ENCODE assay signal across 28 cellular contexts in the genomic region with DNA sequence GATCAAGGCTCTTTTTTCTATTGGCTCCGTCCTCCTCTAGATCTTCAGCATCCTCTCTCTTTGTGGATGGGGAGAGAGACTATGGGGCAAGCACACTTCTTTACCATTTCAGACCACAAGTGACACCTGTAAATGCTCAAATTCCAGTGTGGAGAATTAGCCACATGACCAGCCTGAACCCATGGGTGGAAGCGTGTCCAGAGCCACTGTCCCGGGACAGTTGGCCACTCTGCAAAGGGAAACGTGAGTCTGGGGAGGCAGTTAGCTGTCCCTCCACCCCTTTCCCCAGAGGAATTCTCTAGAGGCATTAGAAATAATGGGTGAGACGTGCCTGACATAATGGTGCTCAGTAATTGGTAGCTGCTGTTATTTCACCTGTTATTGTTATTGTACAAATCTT.
"Had no signal": no experiment of that assay in that cellular context is flagged by ENCODE, and none has a peak within 500 bp of the region (broad histone marks: within the 10 kb centered on the region; RNA-seq: fewer than 3 reads in every experiment).

No MANE protein-coding gene starts in this region.

- DNase-seq: activated CD4-positive, alpha-beta T cell treated with anti-CD3 and anti-CD28 coated beads, Interleukin-2, amount 10 ng/mL, durations not matched to agents 7 days and 5 days; activated naive CD4-positive, alpha-beta T cell treated with anti-CD3 and anti-CD28 coated beads, Interleukin-2, amount 50 U/mL, for 16 hours; activated T-cell treated with anti-CD3 and anti-CD28 coated beads, Interleukin-2, amount 50 U/mL, for 72 hours; amniotic stem cell; brain microvascular endothelial cell; esophagus squamous epithelium; foreskin melanocyte; heart right ventricle; left lung; lower lobe of right lung; mesenchymal stem cell; natural killer cell; retina; stimulated activated CD4-positive, alpha-beta T cell treated with anti-CD3 and anti-CD28 coated beads, Interleukin-4, amount 100 ng/mL, for 4 hours; stomach; SW 1271; T-helper 9 cell; thyroid gland; WERI-Rb-1 had no signal

- H3K4me3 Mint-ChIP-seq: activated CD4-positive, alpha-beta memory T cell treated with anti-CD3 and anti-CD28 coated beads, Interleukin-2, amount 10 ng/mL, durations not matched to agents 7 days and 5 days; activated CD4-positive, alpha-beta T cell treated with anti-CD3 and anti-CD28 coated beads, Interleukin-2, amount 10 ng/mL, durations not matched to agents 7 days and 5 days; activated T-cell treated with anti-CD3 and anti-CD28 coated beads, Interleukin-2, amount 50 U/mL, for 72 hours; natural killer cell; stimulated activated memory B cell treated with anti-CD40 and anti-IgM and Interleukin-4, amounts not matched to agents 10 μg/mL and 1 μg/mL and 100 μg/mL, for 72 hours; T-helper 1 cell treated with Interleukin-12 subunit alpha and Interleukin-12 subunit beta and Interleukin-4 antibody, amounts not matched to agents 30 μg/mL and 1 μg/mL, for 36 hours had no signal

- H3K27me3 Mint-ChIP-seq: activated CD4-positive, alpha-beta T cell treated with anti-CD3 and anti-CD28 coated beads, Interleukin-2, amount 10 ng/mL, durations not matched to agents 7 days and 5 days; progenitor cell of endocrine pancreas; stimulated activated memory B cell treated with anti-CD40 and anti-IgM and Interleukin-4, amounts not matched to agents 10 μg/mL and 1 μg/mL and 100 μg/mL, for 72 hours had no signal

- H3K27ac ChIP-seq: brain microvascular endothelial cell, esophagus squamous epithelium, heart right ventricle, left lung, lower lobe of right lung, stomach, upper lobe of left lung, vagina had no signal

- H3K27ac Mint-ChIP-seq: activated CD4-positive, alpha-beta memory T cell treated with anti-CD3 and anti-CD28 coated beads, Interleukin-2, amount 10 ng/mL, durations not matched to agents 7 days and 5 days; activated CD4-positive, alpha-beta T cell treated with anti-CD3 and anti-CD28 coated beads, Interleukin-2, amount 10 ng/mL, durations not matched to agents 7 days and 5 days; activated T-cell treated with anti-CD3 and anti-CD28 coated beads, Interleukin-2, amount 50 U/mL, for 72 hours; stimulated activated memory B cell treated with anti-CD40 and anti-IgM and Interleukin-4, amounts not matched to agents 10 μg/mL and 1 μg/mL and 100 μg/mL, for 72 hours; T-helper 1 cell treated with Interleukin-12 subunit alpha and Interleukin-12 subunit beta and Interleukin-4 antibody, amounts not matched to agents 30 μg/mL and 1 μg/mL, for 36 hours had no signal

- H3K4me3 ChIP-seq: esophagus squamous epithelium, heart right ventricle, left lung, lower lobe of right lung, skin epidermis, stomach, thyroid gland, upper lobe of left lung, vagina had no signal

- H3K4me1 Mint-ChIP-seq: activated CD4-positive, alpha-beta memory T cell treated with anti-CD3 and anti-CD28 coated beads, Interleukin-2, amount 10 ng/mL, durations not matched to agents 7 days and 5 days; activated CD4-positive, alpha-beta T cell treated with anti-CD3 and anti-CD28 coated beads, Interleukin-2, amount 10 ng/mL, durations not matched to agents 7 days and 5 days; natural killer cell; stimulated activated memory B cell treated with anti-CD40 and anti-IgM and Interleukin-4, amounts not matched to agents 10 μg/mL and 1 μg/mL and 100 μg/mL, for 72 hours had no signal

- H3K36me3 Mint-ChIP-seq: natural killer cell had no signal

- ATAC-seq: activated CD4-positive, CD25-positive, alpha-beta regulatory T cell treated with anti-CD3 and anti-CD28 coated beads, Interleukin-2, amount 50 U/mL, for 24 hours; activated T-cell treated with anti-CD3 and anti-CD28 coated beads, Interleukin-2, amount 50 U/mL, for 72 hours; heart right ventricle; left lung; lower lobe of right lung; natural killer cell; sciatic nerve; stimulated activated memory B cell treated with anti-CD40 and anti-IgM and Interleukin-4, amounts not matched to agents 10 μg/mL and 1 μg/mL and 100 μg/mL, for 72 hours had no signal

- H3K9me3 Mint-ChIP-seq: activated CD4-positive, alpha-beta memory T cell treated with anti-CD3 and anti-CD28 coated beads, Interleukin-2, amount 10 ng/mL, durations not matched to agents 7 days and 5 days; activated CD4-positive, alpha-beta T cell treated with anti-CD3 and anti-CD28 coated beads, Interleukin-2, amount 10 ng/mL, durations not matched to agents 7 days and 5 days; activated T-cell treated with anti-CD3 and anti-CD28 coated beads, Interleukin-2, amount 50 U/mL, for 72 hours; natural killer cell; T-helper 1 cell treated with Interleukin-12 subunit alpha and Interleukin-12 subunit beta and Interleukin-4 antibody, amounts not matched to agents 30 μg/mL and 1 μg/mL, for 36 hours had no signal
